In the genomic region with DNA sequence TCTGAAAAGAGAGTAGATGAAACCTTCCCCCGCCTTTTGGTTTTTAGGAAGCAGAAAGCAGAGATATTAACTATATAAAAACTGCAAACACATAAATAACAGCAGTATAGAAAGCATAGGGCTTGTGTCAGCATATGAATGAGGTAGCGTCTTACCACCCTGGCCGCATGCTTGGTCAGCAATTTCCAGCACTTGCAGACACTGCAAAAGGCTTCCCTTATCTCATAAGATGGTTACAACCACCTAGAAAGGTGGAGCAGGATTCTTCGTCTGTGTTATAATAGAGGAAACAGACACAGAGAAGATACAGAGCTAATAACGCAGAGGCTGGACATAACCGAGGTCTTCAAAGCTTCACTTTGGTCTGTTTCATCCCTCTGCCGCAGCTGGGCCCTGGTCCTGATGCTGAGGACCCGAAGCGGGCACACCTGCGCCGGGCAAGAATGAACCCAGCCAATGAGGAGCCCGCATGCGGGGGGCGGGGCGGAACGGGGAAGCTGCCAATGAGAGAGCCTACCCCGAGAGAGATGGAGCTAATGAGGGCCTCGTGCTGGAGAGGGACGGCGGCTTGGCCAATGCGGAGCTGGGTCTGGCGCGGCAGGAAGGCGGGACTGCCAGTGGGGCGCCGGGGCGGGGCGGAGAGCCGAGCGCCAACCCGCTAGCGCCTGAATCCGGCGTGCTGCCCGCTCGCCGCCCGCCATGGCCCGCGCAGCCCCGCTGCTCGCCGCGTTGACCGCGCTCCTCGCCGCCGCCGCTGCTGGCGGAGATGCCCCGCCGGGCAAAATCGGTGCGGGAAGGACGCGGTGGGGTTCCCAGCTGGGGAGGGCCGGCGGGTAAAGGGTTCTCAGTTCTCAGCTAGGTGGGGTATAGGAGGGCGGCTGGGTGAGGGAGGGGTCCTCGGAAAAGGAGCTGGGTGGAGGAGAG, we compare ENCODE assay signal across 8 cellular contexts. TPM values are rescaled to one million over a fixed set of nuclear protein-coding genes. Genes with fewer than 3 reads are reported as not detected.
A peak's percentile ranks its signal among the peaks of the same experiment; 100 is the strongest.
DNase-seq lines count a peak whose midpoint lies in the region; ATAC-seq and TF ChIP-seq lines count a peak whose summit lies in the region.

A gene with protein sequence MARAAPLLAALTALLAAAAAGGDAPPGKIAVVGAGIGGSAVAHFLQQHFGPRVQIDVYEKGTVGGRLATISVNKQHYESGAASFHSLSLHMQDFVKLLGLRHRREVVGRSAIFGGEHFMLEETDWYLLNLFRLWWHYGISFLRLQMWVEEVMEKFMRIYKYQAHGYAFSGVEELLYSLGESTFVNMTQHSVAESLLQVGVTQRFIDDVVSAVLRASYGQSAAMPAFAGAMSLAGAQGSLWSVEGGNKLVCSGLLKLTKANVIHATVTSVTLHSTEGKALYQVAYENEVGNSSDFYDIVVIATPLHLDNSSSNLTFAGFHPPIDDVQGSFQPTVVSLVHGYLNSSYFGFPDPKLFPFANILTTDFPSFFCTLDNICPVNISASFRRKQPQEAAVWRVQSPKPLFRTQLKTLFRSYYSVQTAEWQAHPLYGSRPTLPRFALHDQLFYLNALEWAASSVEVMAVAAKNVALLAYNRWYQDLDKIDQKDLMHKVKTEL (plus strand): TSS at position 677 of the 924 bp plus-strand sequence. CDS start 23 bp downstream, at position 700.

- ATAC-seq in GM18907 (IDR thresholded peaks at IDR 0.05; ENCODE audit: unreplicated experiment) (peak; percentile 99), HG03139 (IDR thresholded peaks at IDR 0.05; ENCODE audit: unreplicated experiment) (peak; percentile 99)

- no peaks in the 10 kb centered on the region for H3K36me3 ChIP-seq in breast epithelium

- H3K9me3 ChIP-seq in AG04450 (ENCODE audit: control insufficient read depth, insufficient read depth, low read length) (no peaks in the 10 kb centered on the region; the same call in 1 of the 2 replicates), breast epithelium (no peaks in the 10 kb centered on the region)

- no peaks in the 10 kb centered on the region for H3K27me3 ChIP-seq in AG04450 (ENCODE audit: control insufficient read depth, insufficient read depth, low read length)
- H3K27me3 ChIP-seq in breast epithelium: no peaks in the 10 kb centered on the region

- no peaks in the 10 kb centered on the region for H3K4me1 ChIP-seq in breast epithelium

- H3K27ac ChIP-seq in AG04450 (ENCODE audit: low read depth, low read length) (peak within 1 kb of the TSS; percentile 21), VCaP (peak within 1 kb of the TSS; percentile 76), breast epithelium (peak within 1 kb of the TSS; percentile 57 to 65), skin epidermis (peak within 1 kb of the TSS in 20 of 21 experiments; percentile 15 to 89 (median 78))

- intact Hi-C loops in breast epithelium (cut with DNase I; ENCODE audit: low total_unique reads): no loop called here

- peak; percentile 84 for DNase-seq in AG04450 (ENCODE audit: low read depth, low spot score)
- peak; percentile 95 for DNase-seq in NCI-H2196 treated with DMSO at 0.1 percent for 48 hours (lab: John Stamatoyannopoulos, UW; ENCODE audit: unreplicated experiment)
- peak; percentile 92 to 96 for DNase-seq in breast epithelium (ENCODE audit: low spot score in 2 of 2)
- DNase-seq in iPS-NIHi11 (ENCODE audit: low spot score): peak; percentile 98

- H3K4me3 ChIP-seq in AG04450 (ENCODE audit: low read depth, low read length) (peak within 1 kb of the TSS; percentile 79), breast epithelium (peak within 1 kb of the TSS; percentile 56 to 87 (median 74)), skin epidermis (peak within 1 kb of the TSS; percentile 49 to 81 (median 69))

- POLR2A ChIA-PET in AG04450 (lab: Yijun Ruan, JAX): interaction anchor here (0.6 to 1.3 kb wide), 9 partner anchors 12 to 266 kb away, joined by 3 to 8 read pairs (median 4); no protein-coding TSS in a partner anchor

- TF ChIP-seq POLR2A in breast epithelium (IDR thresholded peaks at IDR 0.05): no peak

- TF ChIP-seq CTCF in AG04450 (IDR thresholded peaks at IDR 0.05; ENCODE audit: low read depth, low read length) (no peak), VCaP (conservative IDR thresholded peaks at IDR 0.05) (no peak), breast epithelium (IDR thresholded peaks at IDR 0.05) (no peak)

- CTCF ChIA-PET in AG04450 (lab: Charles Lee): interaction anchor here (0.6 to 3.1 kb wide), 7 partner anchors 10 to 1029 kb away, joined by 3 to 26 read pairs (median 5); a partner anchor contains a TSS

RNA-seq across cellular contexts. Expression of the gene that starts here (rescaled TPM):
- 11.0 and 11.8 TPM in 2 replicates for polyA plus RNA-seq in AG04450 (2011; rRNA removed)
- 6.2 and 7.5 TPM in 2 replicates for polyA minus RNA-seq in AG04450 (2011; rRNA and poly(A)+ RNA removed)
- 1 to 10 TPM; 3.2 to 6.6 (median 5.2) TPM for total RNA-seq in breast epithelium

Comparison
In these comparisons a context has a peak if more than half of its experiments do, and no peak if none do; other contexts are left out.
1. Peak in every context shown above with its lines: DNase-seq, ATAC-seq, H3K4me3 ChIP-seq and H3K27ac ChIP-seq.
2. H3K27ac ChIP-seq: peak in every context shown above with its lines; median percentile 78 in skin epidermis; 76 in VCaP; 61 in breast epithelium; 21 in AG04450.